Comparison of ENCODE assay signal across 21 cellular contexts in genomic region chr10:79130846-79131245, GRCh38.
DNase-seq lines count a peak whose midpoint lies in the region; ATAC-seq and TF ChIP-seq lines count a peak whose summit lies in the region.
"Had no signal": no experiment of that assay in that cellular context is flagged by ENCODE, and none has a peak within 500 bp of the region (broad histone marks: within the 10 kb centered on the region; RNA-seq: fewer than 3 reads in every experiment).

No MANE protein-coding gene starts in this region.

- ATAC-seq in Right ventricle myocardium superior (ENCODE audit: poor library complexity) (no peak), GM18873 (IDR thresholded peaks at IDR 0.05; ENCODE audit: low FRiP score, unreplicated experiment) (no peak)
- ATAC-seq: activated CD8-positive, alpha-beta T cell treated with anti-CD3 and anti-CD28 coated beads, Interleukin-2, amount 10 ng/mL, durations not matched to agents 7 days and 5 days; effector memory CD8-positive, alpha-beta T cell; naive thymus-derived CD4-positive, alpha-beta T cell; psoas muscle had no signal

- no peaks in the 10 kb centered on the region for H3K27me3 ChIP-seq in right atrium auricular region
- H3K27me3 ChIP-seq in SJCRH30, result no peaks in the 10 kb centered on the region
- no peaks in the 10 kb centered on the region for H3K27me3 ChIP-seq in WERI-Rb-1 (ENCODE audit: insufficient read depth, low read depth, severe bottlenecking)
- H3K27me3 ChIP-seq: SJSA1 had no signal

- TF ChIP-seq CTCF in right atrium auricular region (IDR thresholded peaks at IDR 0.05) (no peak), WERI-Rb-1 (IDR thresholded peaks at IDR 0.05; ENCODE audit: low read depth, low read length) (no peak)

- peaks cover 12% of the 10 kb centered on the region for H3K36me3 ChIP-seq in right atrium auricular region
- peaks cover 3% of the 10 kb centered on the region; the same call in 1 of the 2 replicates for H3K36me3 ChIP-seq in SJCRH30
- H3K36me3 ChIP-seq in WERI-Rb-1, result no peaks in the 10 kb centered on the region

- H3K4me1 ChIP-seq in right atrium auricular region (peaks cover 5 to 99% of the 10 kb centered on the region in 2 donors), SJCRH30 (peaks cover 59% of the 10 kb centered on the region)

- H3K4me3 ChIP-seq in right atrium auricular region (no peak overlapping the region), SJCRH30 (no peak overlapping the region), WERI-Rb-1 (ENCODE audit: low read depth, low read length) (no peak overlapping the region)
- H3K4me3 ChIP-seq: psoas muscle, SJSA1 had no signal

- H3K27ac ChIP-seq in right atrium auricular region, result peak overlapping the region; percentile 93 to 98
- H3K27ac ChIP-seq in SJCRH30, result no peak overlapping the region
- no peak overlapping the region for H3K27ac ChIP-seq in WERI-Rb-1
- H3K27ac ChIP-seq: psoas muscle, SJSA1 had no signal

- H3K9me3 ChIP-seq in right atrium auricular region, result no peaks in the 10 kb centered on the region
- no peaks in the 10 kb centered on the region for H3K9me3 ChIP-seq in SJCRH30 (replicated peaks)
- no peaks in the 10 kb centered on the region for H3K9me3 ChIP-seq in WERI-Rb-1 (ENCODE audit: severe bottlenecking)
- H3K9me3 ChIP-seq: psoas muscle, SJSA1 had no signal

- DNase-seq in right atrium auricular region (ENCODE audit: low spot score), result no peak
- DNase-seq in Right ventricle myocardium superior, result no peak
- peak; percentile 39 to 55 for DNase-seq in SJCRH30
- DNase-seq in islet precursor cell, result peak; percentile 74
- no peak for DNase-seq in stimulated activated CD4-positive, alpha-beta T cell treated with anti-CD3 and anti-CD28 coated beads, Interleukin-4, amount 100 ng/mL, for 4 hours
- no peak for DNase-seq in erythroblast (lab: John Stamatoyannopoulos, UW)
- no peak for DNase-seq in WERI-Rb-1
- DNase-seq: ACHN; activated CD8-positive, alpha-beta T cell treated with anti-CD3 and anti-CD28 coated beads, Interleukin-2, amount 10 ng/mL, durations not matched to agents 7 days and 5 days; activated naive CD4-positive, alpha-beta T cell treated with anti-CD3 and anti-CD28 coated beads for 36 hours; activated T-cell treated with anti-CD3 and anti-CD28 coated beads, Interleukin-2, amount 50 U/mL, for 24 hours; CD4-positive, CD25-positive, alpha-beta regulatory T cell; DMS153; effector memory CD8-positive, alpha-beta T cell; naive thymus-derived CD4-positive, alpha-beta T cell; NCI-H146; NCI-H2171 treated with DMSO at 0.1 percent for 48 hours; NCI-H82; psoas muscle had no signal

- TF ChIP-seq POLR2A in erythroblast (IDR thresholded peaks at IDR 0.05; ENCODE audit: low read length), result no peak

- intact Hi-C loops in Right ventricle myocardium superior (cut with DNase I), result no loop called here

Comparison
In these comparisons a context has a peak if more than half of its experiments do, and no peak if none do; other contexts are left out.
1. DNase-seq: peak in SJCRH30 (2 of 2) and islet precursor cell (single experiment); none in right atrium auricular region (single experiment), Right ventricle myocardium superior (single experiment), stimulated activated CD4-positive, alpha-beta T cell treated with anti-CD3 and anti-CD28 coated beads, Interleukin-4, amount 100 ng/mL, for 4 hours (0 of 2), erythroblast (0 of 2) and WERI-Rb-1 (single experiment).
2. H3K27ac ChIP-seq: peak in right atrium auricular region (2 of 2); none in SJCRH30 (single experiment) and WERI-Rb-1 (single experiment).